Comparison of ENCODE assay signal across 4 cellular contexts in genomic region chrX:50799531-50799961, GRCh38.
TF ChIP-seq lines count a peak whose summit lies in the region.

No MANE protein-coding gene starts in this region.

TF ChIP-seq in SK-N-SH treated with all-trans-retinoic acid at 6 μM for 48 hours, 23 proteins besides CTCF, POLR2A, EP300 and RAD21:
- TF ChIP-seq ESRRG (CRISPR knock-in tag; IDR thresholded peaks at IDR 0.05) (no peak), ZFP30 (CRISPR knock-in tag; IDR thresholded peaks at IDR 0.05) (no peak), ZNF70 (CRISPR knock-in tag; IDR thresholded peaks at IDR 0.05) (no peak), ZC3H10 (CRISPR knock-in tag; IDR thresholded peaks at IDR 0.05) (no peak), BACH2 (CRISPR knock-in tag; IDR thresholded peaks at IDR 0.05; ENCODE audit: borderline replicate concordance) (no peak), SNAI2 (CRISPR knock-in tag; IDR thresholded peaks at IDR 0.05) (no peak), TSHZ2 (CRISPR knock-in tag; IDR thresholded peaks at IDR 0.05) (no peak), TCF4 (CRISPR knock-in tag; IDR thresholded peaks at IDR 0.05; ENCODE audit: borderline replicate concordance) (no peak), CSDC2 (CRISPR knock-in tag; IDR thresholded peaks at IDR 0.05) (no peak), ISL1 (CRISPR knock-in tag; IDR thresholded peaks at IDR 0.05) (no peak), ZFP3 (CRISPR knock-in tag; IDR thresholded peaks at IDR 0.05) (no peak), CSRNP3 (CRISPR knock-in tag; IDR thresholded peaks at IDR 0.05) (no peak)

TF ChIP-seq in SK-N-SH, 30 proteins besides CTCF, POLR2A, EP300 and RAD21:
- TF ChIP-seq TAF1 (IDR thresholded peaks at IDR 0.05; ENCODE audit: borderline replicate concordance, low read depth, low read length) (no peak), TCF12 (IDR thresholded peaks at IDR 0.05) (no peak), NRF1 (IDR thresholded peaks at IDR 0.05; ENCODE audit: low read depth, low read length) (no peak), USF1 (IDR thresholded peaks at IDR 0.05; ENCODE audit: borderline replicate concordance, low read depth) (no peak), FOXJ3 (CRISPR knock-in tag; IDR thresholded peaks at IDR 0.05) (no peak), NFIC (IDR thresholded peaks at IDR 0.05; ENCODE audit: borderline replicate concordance) (no peak), SMC3 (IDR thresholded peaks at IDR 0.05; ENCODE audit: low read depth, low read length) (no peak), JUND (IDR thresholded peaks at IDR 0.05) (no peak)
TF ChIP-seq in SK-N-SH: peak in this region for 0.

TF ChIP-seq in endothelial cell of umbilical vein, 7 proteins besides CTCF, POLR2A, EP300 and RAD21:
- TF ChIP-seq FOS (IDR thresholded peaks at IDR 0.05; ENCODE audit: borderline replicate concordance, insufficient read depth, low read length) = peak; percentile 54
- no peak for TF ChIP-seq JUN (IDR thresholded peaks at IDR 0.05; ENCODE audit: borderline replicate concordance, insufficient read depth, insufficient read length, low read depth)
- TF ChIP-seq POLR2AphosphoS5 (IDR thresholded peaks at IDR 0.05; ENCODE audit: insufficient read depth, low read depth, low read length) = peak; percentile 40
- no peak for TF ChIP-seq GATA2 (IDR thresholded peaks at IDR 0.05; ENCODE audit: insufficient read depth, insufficient read length, low read depth, low read length)

TF ChIP-seq in GM23338, 12 proteins besides CTCF, POLR2A, EP300 and RAD21:
- no peak for TF ChIP-seq EZH2 (IDR thresholded peaks at IDR 0.05; ENCODE audit: low read depth, unreplicated experiment)
- no peak for TF ChIP-seq ZNF331 (CRISPR knock-in tag; IDR thresholded peaks at IDR 0.05; ENCODE audit: low read depth)
- TF ChIP-seq POLR2AphosphoS5 (IDR thresholded peaks at IDR 0.05; ENCODE audit: low read depth) = no peak
